ENCODE assay signal across 18 cellular contexts in the genomic region with DNA sequence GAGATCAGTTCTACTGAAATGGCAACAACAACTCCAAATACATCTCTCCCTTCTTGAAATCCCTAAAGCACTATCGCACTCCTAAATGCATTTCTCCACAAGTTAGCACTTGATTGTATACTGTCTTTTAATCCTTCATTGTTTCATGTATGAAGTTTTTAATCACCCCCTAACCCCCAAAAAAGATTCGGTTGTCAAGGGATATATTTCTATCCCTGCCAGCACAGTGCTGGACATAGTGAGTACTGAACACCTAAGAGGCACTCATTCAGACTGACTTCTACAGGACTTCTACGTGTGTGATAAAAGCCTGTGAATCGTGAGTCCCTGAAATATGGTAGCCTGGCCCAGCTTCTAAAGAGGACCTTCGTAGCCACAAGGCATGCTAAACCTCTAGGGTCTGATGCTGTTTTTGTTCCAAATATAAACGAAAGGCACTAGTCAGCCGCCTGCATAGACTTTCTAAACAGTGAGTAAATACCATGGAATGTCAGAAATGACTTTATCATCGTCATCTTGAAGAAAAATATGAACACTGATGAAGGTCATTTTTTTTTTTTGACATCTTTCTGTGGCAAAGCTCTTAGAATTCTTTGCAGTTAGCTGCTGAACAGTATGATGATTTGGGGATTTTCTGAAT. TPM values are rescaled to one million over a fixed set of nuclear protein-coding genes. Genes with fewer than 3 reads are reported as not detected.
DNase-seq lines count a peak whose midpoint lies in the region; ATAC-seq and TF ChIP-seq lines count a peak whose summit lies in the region.
"Had no signal": no experiment of that assay in that cellular context is flagged by ENCODE, and none has a peak within 500 bp of the region (broad histone marks: within the 10 kb centered on the region; RNA-seq: fewer than 3 reads in every experiment).

No MANE protein-coding gene starts in this region.

- H3K4me2 ChIP-seq in skeletal muscle satellite cell (ENCODE audit: low read length) (peak overlapping the region; percentile 51), neural progenitor cell (no peak overlapping the region)

- CTCF ChIA-PET in activated CD4-positive, alpha-beta T cell treated with anti-CD3 and anti-CD28 coated beads, Interleukin-2, amount 10 ng/mL, durations not matched to agents 7 days and 5 days (lab: Charles Lee) = no interaction called here

- H3K4me3 ChIP-seq in SJSA1 (no peak overlapping the region), skeletal muscle satellite cell (ENCODE audit: low read length) (peak overlapping the region; percentile 0), neural progenitor cell (no peak overlapping the region)
- H3K4me3 ChIP-seq: dorsolateral prefrontal cortex, mucosa of descending colon had no signal

- H3K79me2 ChIP-seq in neural progenitor cell (ENCODE audit: low read depth) = no peaks in the 10 kb centered on the region

- no peaks in the 10 kb centered on the region for H3K9me3 Mint-ChIP-seq in neural progenitor cell
- peaks cover 2% of the 10 kb centered on the region for H3K9me3 Mint-ChIP-seq in activated CD4-positive, alpha-beta T cell treated with anti-CD3 and anti-CD28 coated beads, Interleukin-2, amount 10 ng/mL, durations not matched to agents 7 days and 5 days
- H3K9me3 Mint-ChIP-seq: CD4-positive, alpha-beta T cell had no signal

- DNase-seq in EL = peak; percentile 53
- DNase-seq in SJSA1 (ENCODE audit: low read depth in 1 of 2, low spot score in 2 of 2) = peak; percentile 85 to 91
- DNase-seq in fibroblast of gingiva (ENCODE audit: low read depth) = peak; percentile 84
- no peak for DNase-seq in neural progenitor cell (ENCODE audit: low spot score)
- no peak for DNase-seq in activated CD4-positive, alpha-beta T cell treated with anti-CD3 and anti-CD28 coated beads, Interleukin-2, amount 10 ng/mL, durations not matched to agents 7 days and 5 days
- DNase-seq: activated CD4-positive, CD25-positive, alpha-beta regulatory T cell treated with anti-CD3 and anti-CD28 coated beads, Interleukin-2, amount 50 U/mL, for 72 hours; CD4-positive, alpha-beta T cell; dorsolateral prefrontal cortex; kidney; mucosa of descending colon; NCI-H345; stimulated activated CD4-positive, alpha-beta T cell treated with anti-CD3 and anti-CD28 coated beads, Interleukin-1b, Interleukin-23, amount 100 ng/mL, for 48 hours had no signal

- H3K27ac Mint-ChIP-seq in neural progenitor cell = no peak overlapping the region
- H3K27ac Mint-ChIP-seq in activated CD4-positive, alpha-beta T cell treated with anti-CD3 and anti-CD28 coated beads, Interleukin-2, amount 10 ng/mL, durations not matched to agents 7 days and 5 days = no peak overlapping the region
- H3K27ac Mint-ChIP-seq: CD4-positive, alpha-beta T cell; progenitor cell of endocrine pancreas had no signal

- ATAC-seq in GM21515 (IDR thresholded peaks at IDR 0.05; ENCODE audit: unreplicated experiment) = no peak
- no peak for ATAC-seq in HG02970 (IDR thresholded peaks at IDR 0.05; ENCODE audit: low FRiP score, unreplicated experiment)

- H3K9me3 ChIP-seq in SJSA1 (replicated peaks) (0 out of 2 replicates have a peak, but pooled peaks cover 3% of the 10 kb centered on the region), skeletal muscle satellite cell (replicated peaks; ENCODE audit: low read length) (no peaks in the 10 kb centered on the region), neural progenitor cell (ENCODE audit: low read depth) (no peaks in the 10 kb centered on the region)
- H3K9me3 ChIP-seq: mucosa of descending colon had no signal

- H3K4me3 Mint-ChIP-seq in neural progenitor cell = no peak overlapping the region
- H3K4me3 Mint-ChIP-seq in activated CD4-positive, alpha-beta T cell treated with anti-CD3 and anti-CD28 coated beads, Interleukin-2, amount 10 ng/mL, durations not matched to agents 7 days and 5 days = no peak overlapping the region
- H3K4me3 Mint-ChIP-seq: CD4-positive, alpha-beta T cell had no signal

- H3K36me3 Mint-ChIP-seq in neural progenitor cell = peaks cover 61% of the 10 kb centered on the region
- H3K36me3 Mint-ChIP-seq in activated CD4-positive, alpha-beta T cell treated with anti-CD3 and anti-CD28 coated beads, Interleukin-2, amount 10 ng/mL, durations not matched to agents 7 days and 5 days (ENCODE audit: low read depth) = peaks cover 67% of the 10 kb centered on the region

- H2AFZ ChIP-seq in neural progenitor cell (replicated peaks) = no peak overlapping the region

- POLR2A ChIA-PET in activated CD4-positive, alpha-beta T cell treated with anti-CD3 and anti-CD28 coated beads, Interleukin-2, amount 10 ng/mL, durations not matched to agents 7 days and 5 days (lab: Charles Lee) = no interaction called here

- TF ChIP-seq CTCF in neural progenitor cell (IDR thresholded peaks at IDR 0.05) = no peak

- H3K27me3 Mint-ChIP-seq in neural progenitor cell (ENCODE audit: insufficient read depth, low read depth) = peaks cover 4% of the 10 kb centered on the region
- no peaks in the 10 kb centered on the region for H3K27me3 Mint-ChIP-seq in activated CD4-positive, alpha-beta T cell treated with anti-CD3 and anti-CD28 coated beads, Interleukin-2, amount 10 ng/mL, durations not matched to agents 7 days and 5 days
- H3K27me3 Mint-ChIP-seq: CD4-positive, alpha-beta T cell; progenitor cell of endocrine pancreas had no signal

- H3F3A ChIP-seq in neural progenitor cell (ENCODE audit: low read depth) = no peaks in the 10 kb centered on the region

- H3K27ac ChIP-seq in SJSA1 = peak overlapping the region; percentile 91
- no peak overlapping the region for H3K27ac ChIP-seq in neural progenitor cell

- H3K4me1 ChIP-seq in SJSA1 (replicated peaks) = peaks cover 35% of the 10 kb centered on the region
- peaks cover 28% of the 10 kb centered on the region for H3K4me1 ChIP-seq in skeletal muscle satellite cell (ENCODE audit: control insufficient read depth, insufficient read depth, low read length)
- H3K4me1 ChIP-seq in neural progenitor cell = no peaks in the 10 kb centered on the region

- no peaks in the 10 kb centered on the region for H4K20me1 ChIP-seq in neural progenitor cell (ENCODE audit: low read depth)

- H3K27me3 ChIP-seq in SJSA1 (replicated peaks) (no peaks in the 10 kb centered on the region), skeletal muscle satellite cell (ENCODE audit: control insufficient read depth, insufficient read depth, low read length) (no peaks in the 10 kb centered on the region), neural progenitor cell (no peaks in the 10 kb centered on the region)
- H3K27me3 ChIP-seq: dorsolateral prefrontal cortex had no signal

- H3K36me3 ChIP-seq in SJSA1 (peaks cover 76% of the 10 kb centered on the region), skeletal muscle satellite cell (ENCODE audit: insufficient read depth, low read length) (peaks cover 61% of the 10 kb centered on the region), neural progenitor cell (peaks cover 9% of the 10 kb centered on the region)

- H3K4me1 Mint-ChIP-seq in neural progenitor cell = no peaks in the 10 kb centered on the region
- no peaks in the 10 kb centered on the region for H3K4me1 Mint-ChIP-seq in activated CD4-positive, alpha-beta T cell treated with anti-CD3 and anti-CD28 coated beads, Interleukin-2, amount 10 ng/mL, durations not matched to agents 7 days and 5 days

- peak overlapping the region; percentile 83 for H3K9ac ChIP-seq in skeletal muscle satellite cell (ENCODE audit: low read depth, low read length)
- H3K9ac ChIP-seq in neural progenitor cell = no peak overlapping the region

RNA-seq across cellular contexts. Expression of gene ZSCAN21, which starts 14.6 kb away (rescaled TPM):
- 13.9 and 20.7 TPM in 2 replicates for total RNA-seq in SJSA1 (2014; rRNA removed; shearing (Covaris generic))
- 5.5 and 8.4 TPM in 2 replicates for total RNA-seq in skeletal muscle satellite cell (2012; rRNA removed)
- total RNA-seq in neural progenitor cell (ENCODE audit: low replicate concordance) = 29.0 and 33.4 TPM in 2 replicates
- total RNA-seq in activated CD4-positive, alpha-beta T cell treated with anti-CD3 and anti-CD28 coated beads, Interleukin-2, amount 10 ng/mL, durations not matched to agents 7 days and 5 days = 1 to 10 TPM; 6.6 to 9.1 TPM

RNA-seq across cellular contexts. Expression of gene ZKSCAN1, which starts 19.6 kb away (rescaled TPM):
- 11.5 and 19.4 TPM in 2 replicates for total RNA-seq in SJSA1 (2014; rRNA removed; shearing (Covaris generic))
- total RNA-seq in skeletal muscle satellite cell (2012; rRNA removed) = 29.5 and 36.0 TPM in 2 replicates
- total RNA-seq in neural progenitor cell (ENCODE audit: low replicate concordance) = 39.7 and 43.2 TPM in 2 replicates
- 10 to 100 TPM; 63.2 to 66.0 TPM for total RNA-seq in activated CD4-positive, alpha-beta T cell treated with anti-CD3 and anti-CD28 coated beads, Interleukin-2, amount 10 ng/mL, durations not matched to agents 7 days and 5 days

RNA-seq across cellular contexts. Expression of gene ZNF3, which starts 46.5 kb away (rescaled TPM):
- total RNA-seq in SJSA1 (2014; rRNA removed; shearing (Covaris generic)) = 27.4 and 36.9 TPM in 2 replicates
- total RNA-seq in skeletal muscle satellite cell (2012; rRNA removed) = 12.7 and 17.7 TPM in 2 replicates
- total RNA-seq in neural progenitor cell (ENCODE audit: low replicate concordance) = 56.0 and 73.6 TPM in 2 replicates
- total RNA-seq in activated CD4-positive, alpha-beta T cell treated with anti-CD3 and anti-CD28 coated beads, Interleukin-2, amount 10 ng/mL, durations not matched to agents 7 days and 5 days = 10 to 100 TPM; 24.5 to 28.3 TPM

RNA-seq across cellular contexts. Expression of gene COPS6, which starts 53.8 kb away (rescaled TPM):
- 56.4 and 111 TPM in 2 replicates for total RNA-seq in SJSA1 (2014; rRNA removed; shearing (Covaris generic))
- 65.4 and 72.5 TPM in 2 replicates for total RNA-seq in skeletal muscle satellite cell (2012; rRNA removed)
- total RNA-seq in neural progenitor cell (ENCODE audit: low replicate concordance) = 42.2 and 63.9 TPM in 2 replicates
- total RNA-seq in activated CD4-positive, alpha-beta T cell treated with anti-CD3 and anti-CD28 coated beads, Interleukin-2, amount 10 ng/mL, durations not matched to agents 7 days and 5 days = 10 to 100 TPM; 80.6 to 97.1 TPM

RNA-seq across cellular contexts. Expression of gene AZGP1, which starts 59.2 kb away (rescaled TPM):
- not detected in 2 replicates for total RNA-seq in SJSA1 (2014; rRNA removed; shearing (Covaris generic))
- total RNA-seq in skeletal muscle satellite cell (2012; rRNA removed) = not detected in 2 replicates
- not detected in 2 replicates for total RNA-seq in neural progenitor cell (ENCODE audit: low replicate concordance)
- total RNA-seq in activated CD4-positive, alpha-beta T cell treated with anti-CD3 and anti-CD28 coated beads, Interleukin-2, amount 10 ng/mL, durations not matched to agents 7 days and 5 days = not detected
- total RNA-seq: CD4-positive, alpha-beta T cell; glomerular endothelial cell; progenitor cell of endocrine pancreas; T-helper 1 cell treated with Interleukin-12 subunit alpha and Interleukin-12 subunit beta and Interleukin-4 antibody, amounts not matched to agents 30 ng/mL and 1 ng/mL, for 36 hours had no signal

Comparison
In these comparisons a context has a peak if more than half of its experiments do, and no peak if none do; other contexts are left out.
1. DNase-seq: peak in EL (single experiment), SJSA1 (2 of 2) and fibroblast of gingiva (single experiment); none in neural progenitor cell (single experiment) and activated CD4-positive, alpha-beta T cell treated with anti-CD3 and anti-CD28 coated beads, Interleukin-2, amount 10 ng/mL, durations not matched to agents 7 days and 5 days (single experiment).